In the genomic region with DNA sequence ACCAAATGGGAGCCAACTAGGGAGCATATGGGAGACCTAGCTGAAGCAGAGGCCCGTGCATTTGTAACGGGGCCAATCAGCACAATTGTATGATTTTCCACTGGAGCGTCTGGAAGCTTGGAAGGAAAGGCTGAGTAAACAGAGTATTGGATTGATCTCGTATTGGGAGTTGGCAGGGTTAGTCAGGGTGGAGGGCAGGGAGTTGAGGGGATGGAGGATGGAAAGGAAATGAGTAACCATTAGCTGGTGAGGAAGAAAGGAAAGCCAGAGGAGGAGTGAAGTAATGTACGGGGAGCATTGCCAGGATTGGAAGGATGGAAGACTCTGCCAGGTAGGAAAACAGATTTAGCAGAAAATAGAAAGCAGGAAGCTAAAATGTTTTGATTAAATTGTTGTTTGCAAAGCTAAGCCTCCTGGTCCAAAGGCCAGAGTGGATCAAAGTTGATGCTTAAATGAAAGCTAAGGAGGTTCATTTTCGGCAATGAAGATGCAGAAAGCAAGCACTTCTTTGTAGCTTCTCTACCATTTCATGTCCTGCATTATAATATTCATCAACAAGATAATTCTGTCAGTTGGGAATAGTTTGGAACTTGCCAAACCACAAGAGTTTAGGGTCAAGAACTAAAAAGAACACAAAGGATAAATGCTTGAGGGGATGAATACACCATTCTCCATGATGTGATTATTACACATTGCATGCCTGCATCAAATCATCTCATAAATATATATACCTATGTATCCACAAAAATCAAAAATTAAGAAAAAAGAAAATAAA, we compare ENCODE assay signal across 15 cellular contexts.
A peak's percentile ranks its signal among the peaks of the same experiment; 100 is the strongest.
DNase-seq lines count a peak whose midpoint lies in the region; ATAC-seq, FAIRE-seq and TF ChIP-seq lines count a peak whose summit lies in the region.
"Had no signal": no experiment of that assay in that cellular context is flagged by ENCODE, and none has a peak within 500 bp of the region (broad histone marks: within the 10 kb centered on the region; RNA-seq: fewer than 3 reads in every experiment).

No MANE protein-coding gene starts in this region.

- H3K36me3 ChIP-seq in ACC112 (ENCODE audit: insufficient read depth, low read length): no peaks in the 10 kb centered on the region
- H3K36me3 ChIP-seq in bronchial epithelial cell (ENCODE audit: control insufficient read depth, insufficient read depth, low read length): no peaks in the 10 kb centered on the region
- H3K36me3 ChIP-seq: ovary, tibial artery had no signal

- H2AFZ ChIP-seq in ACC112 (ENCODE audit: low read length, unreplicated experiment): no peak overlapping the region

- no peaks in the 10 kb centered on the region for H3K9me3 Mint-ChIP-seq in activated CD8-positive, alpha-beta T cell treated with anti-CD3 and anti-CD28 coated beads for 36 hours
- no peaks in the 10 kb centered on the region for H3K9me3 Mint-ChIP-seq in chondrocyte (ENCODE audit: low read depth)
- H3K9me3 Mint-ChIP-seq: activated CD4-positive, alpha-beta T cell treated with anti-CD3 and anti-CD28 coated beads, Interleukin-2, amount 10 ng/mL, durations not matched to agents 7 days and 5 days; activated T-helper 1 cell treated with anti-CD3 and anti-CD28 coated beads, Interleukin-12 subunit alpha, Interleukin-12 subunit beta, Interleukin-2, Interleukin-4 antibody, amounts not matched to agents 30 ng/mL and 10 ng/mL and 1 ng/mL, durations not matched to agents 14 hours and 24 hours and 36 hours had no signal

- H3K4me1 Mint-ChIP-seq in activated CD8-positive, alpha-beta T cell treated with anti-CD3 and anti-CD28 coated beads for 36 hours (ENCODE audit: low read depth): no peaks in the 10 kb centered on the region
- no peaks in the 10 kb centered on the region for H3K4me1 Mint-ChIP-seq in chondrocyte (ENCODE audit: low read depth)
- H3K4me1 Mint-ChIP-seq: activated CD4-positive, alpha-beta T cell treated with anti-CD3 and anti-CD28 coated beads, Interleukin-2, amount 10 ng/mL, durations not matched to agents 7 days and 5 days had no signal

- H3K4me3 ChIP-seq in ACC112 (ENCODE audit: low read depth, low read length): peak overlapping the region; percentile 35
- no peak overlapping the region for H3K4me3 ChIP-seq in bronchial epithelial cell (ENCODE audit: low read depth, low read length)
- no peak overlapping the region for H3K4me3 ChIP-seq in right cardiac atrium (ENCODE audit: low read length)
- H3K4me3 ChIP-seq: ovary, tibial artery had no signal

- no peak overlapping the region for H3K4me3 Mint-ChIP-seq in activated CD8-positive, alpha-beta T cell treated with anti-CD3 and anti-CD28 coated beads for 36 hours
- no peak overlapping the region for H3K4me3 Mint-ChIP-seq in chondrocyte (ENCODE audit: unreplicated experiment)
- H3K4me3 Mint-ChIP-seq: activated CD4-positive, alpha-beta T cell treated with anti-CD3 and anti-CD28 coated beads, Interleukin-2, amount 10 ng/mL, durations not matched to agents 7 days and 5 days; activated T-helper 1 cell treated with anti-CD3 and anti-CD28 coated beads, Interleukin-12 subunit alpha, Interleukin-12 subunit beta, Interleukin-2, Interleukin-4 antibody, amounts not matched to agents 30 ng/mL and 10 ng/mL and 1 ng/mL, durations not matched to agents 14 hours and 24 hours and 36 hours had no signal

- CTCF ChIA-PET in activated CD8-positive, alpha-beta T cell treated with anti-CD3 and anti-CD28 coated beads for 36 hours (lab: Charles Lee): interaction anchor here (0.9 to 1.6 kb wide), 3 partner anchors 9 to 247 kb away, joined by 3 to 5 read pairs (median 5); no protein-coding TSS in a partner anchor

- no peaks in the 10 kb centered on the region for H3K9me3 ChIP-seq in right cardiac atrium (ENCODE audit: control insufficient read depth, low read length)
- H3K9me3 ChIP-seq: ovary, tibial artery had no signal

- H3K36me3 Mint-ChIP-seq in activated CD8-positive, alpha-beta T cell treated with anti-CD3 and anti-CD28 coated beads for 36 hours (ENCODE audit: low read depth): peaks cover 6% of the 10 kb centered on the region
- no peaks in the 10 kb centered on the region for H3K36me3 Mint-ChIP-seq in chondrocyte (ENCODE audit: low read depth)

- 41% methylated on average over 6 of the region's 6 CpGs for WGBS in right cardiac atrium

- no peak for FAIRE-seq in bronchial epithelial cell (lab: Jason Lieb, UNC)

- no peaks in the 10 kb centered on the region for H3K79me2 ChIP-seq in ACC112 (ENCODE audit: control insufficient read depth, insufficient read depth, low read length, unreplicated experiment)

- H3K4me1 ChIP-seq in ACC112 (ENCODE audit: control insufficient read depth, insufficient read depth, low read length, unreplicated experiment) (peaks cover 22% of the 10 kb centered on the region), right cardiac atrium (ENCODE audit: control insufficient read depth, insufficient read depth, low read length) (peaks cover 1% of the 10 kb centered on the region)

- H3K27me3 ChIP-seq in ACC112 (ENCODE audit: insufficient read depth, low read length): no peaks in the 10 kb centered on the region
- no peaks in the 10 kb centered on the region for H3K27me3 ChIP-seq in bronchial epithelial cell (ENCODE audit: control insufficient read depth, insufficient read depth, low read length)
- H3K27me3 ChIP-seq in right cardiac atrium (ENCODE audit: control insufficient read depth, insufficient read depth): no peaks in the 10 kb centered on the region
- H3K27me3 ChIP-seq: ovary, tibial artery had no signal

- H3K27me3 Mint-ChIP-seq in activated CD8-positive, alpha-beta T cell treated with anti-CD3 and anti-CD28 coated beads for 36 hours: no peaks in the 10 kb centered on the region
- H3K27me3 Mint-ChIP-seq in chondrocyte (ENCODE audit: low read depth): peaks cover 36% of the 10 kb centered on the region
- H3K27me3 Mint-ChIP-seq: activated CD4-positive, alpha-beta T cell treated with anti-CD3 and anti-CD28 coated beads, Interleukin-2, amount 10 ng/mL, durations not matched to agents 7 days and 5 days had no signal

- no peak overlapping the region for H3K27ac Mint-ChIP-seq in activated CD8-positive, alpha-beta T cell treated with anti-CD3 and anti-CD28 coated beads for 36 hours
- no peak overlapping the region for H3K27ac Mint-ChIP-seq in chondrocyte (ENCODE audit: unreplicated experiment)
- H3K27ac Mint-ChIP-seq: activated CD4-positive, alpha-beta T cell treated with anti-CD3 and anti-CD28 coated beads, Interleukin-2, amount 10 ng/mL, durations not matched to agents 7 days and 5 days; activated T-helper 1 cell treated with anti-CD3 and anti-CD28 coated beads, Interleukin-12 subunit alpha, Interleukin-12 subunit beta, Interleukin-2, Interleukin-4 antibody, amounts not matched to agents 30 ng/mL and 10 ng/mL and 1 ng/mL, durations not matched to agents 14 hours and 24 hours and 36 hours had no signal

- DNase-seq in NCI-H446 (lab: John Stamatoyannopoulos, UW): peak; percentile 83 to 94
- DNase-seq in bronchial epithelial cell (ENCODE audit: low read depth): peak; percentile 85
- peak in 2 of 3 donors; percentile 34 to 57 for DNase-seq in right cardiac atrium
- no peak for DNase-seq in NCI-H69 (lab: John Stamatoyannopoulos, UW)
- no peak for DNase-seq in cerebellar nuclear complex (lab: John Stamatoyannopoulos, UW)
- DNase-seq in activated CD8-positive, alpha-beta T cell treated with anti-CD3 and anti-CD28 coated beads for 36 hours: no peak
- DNase-seq in chondrocyte (ENCODE audit: low spot score): no peak
- DNase-seq: ACHN; activated CD4-positive, alpha-beta T cell treated with anti-CD3 and anti-CD28 coated beads, Interleukin-2, amount 10 ng/mL, durations not matched to agents 7 days and 5 days; NCI-H2171 treated with DMSO at 0.1 percent for 48 hours had no signal

- peak overlapping the region; percentile 34 for H3K27ac ChIP-seq in ACC112 (ENCODE audit: low read depth, low read length)
- H3K27ac ChIP-seq in right cardiac atrium (ENCODE audit: low read length): peak overlapping the region; percentile 53

- TF ChIP-seq CTCF in bronchial epithelial cell (IDR thresholded peaks at IDR 0.05; ENCODE audit: insufficient read depth, low read length, severe bottlenecking) (no peak), chondrocyte (IDR thresholded peaks at IDR 0.05) (no peak)
- TF ChIP-seq CTCF in activated CD8-positive, alpha-beta T cell treated with anti-CD3 and anti-CD28 coated beads for 36 hours (IDR thresholded peaks at IDR 0.05): no peak

- intact Hi-C loops in right cardiac atrium (cut with DNase I): no loop called here
- intact Hi-C loops in activated CD8-positive, alpha-beta T cell treated with anti-CD3 and anti-CD28 coated beads for 36 hours (cut with micrococcal nuclease): no loop called here

- peak; percentile 88 to 97 for ATAC-seq in right cardiac atrium
- no peak for ATAC-seq in activated CD8-positive, alpha-beta T cell treated with anti-CD3 and anti-CD28 coated beads for 36 hours
- ATAC-seq: HCT116 had no signal

- POLR2A ChIA-PET in activated CD8-positive, alpha-beta T cell treated with anti-CD3 and anti-CD28 coated beads for 36 hours (lab: Charles Lee): no interaction called here

Comparison
In these comparisons a context has a peak if more than half of its experiments do, and no peak if none do; other contexts are left out.
1. DNase-seq: peak in NCI-H446 (2 of 2), bronchial epithelial cell (single experiment) and right cardiac atrium (2 of 3); none in NCI-H69 (single experiment), cerebellar nuclear complex (0 of 2), activated CD8-positive, alpha-beta T cell treated with anti-CD3 and anti-CD28 coated beads for 36 hours (single experiment) and chondrocyte (single experiment).